ENCODE assay signal across 28 cellular contexts in genomic region chr1:81873946-81874345, GRCh38.
DNase-seq lines count a peak whose midpoint lies in the region; ATAC-seq, FAIRE-seq and TF ChIP-seq lines count a peak whose summit lies in the region.
"Had no signal": no experiment of that assay in that cellular context is flagged by ENCODE, and none has a peak within 500 bp of the region (broad histone marks: within the 10 kb centered on the region; RNA-seq: fewer than 3 reads in every experiment).

No MANE protein-coding gene starts in this region.

- H3K27ac Mint-ChIP-seq in astrocyte (ENCODE audit: unreplicated experiment) = no peak overlapping the region
- no peak overlapping the region for H3K27ac Mint-ChIP-seq in progenitor cell of endocrine pancreas
- H3K27ac Mint-ChIP-seq: B cell, CD14-positive monocyte, HFFc6 had no signal

- ATAC-seq in GM18511 (IDR thresholded peaks at IDR 0.05; ENCODE audit: unreplicated experiment) (no peak), HG03439 (IDR thresholded peaks at IDR 0.05; ENCODE audit: unreplicated experiment) (no peak)

- H3K27ac ChIP-seq in astrocyte (ENCODE audit: low read depth, low read length) = no peak overlapping the region
- H3K27ac ChIP-seq: GM23248, SJSA1 had no signal

- H3K4me2 ChIP-seq in astrocyte (ENCODE audit: low read length) = no peak overlapping the region

- H3K4me1 Mint-ChIP-seq in astrocyte (ENCODE audit: low read depth, unreplicated experiment) = peaks cover 47% of the 10 kb centered on the region
- H3K4me1 Mint-ChIP-seq in progenitor cell of endocrine pancreas (ENCODE audit: low read depth) = peaks cover 34% of the 10 kb centered on the region
- H3K4me1 Mint-ChIP-seq: B cell, CD14-positive monocyte had no signal

- H3K36me3 Mint-ChIP-seq in astrocyte (ENCODE audit: low read depth, unreplicated experiment) = peaks cover 7% of the 10 kb centered on the region
- H3K36me3 Mint-ChIP-seq in progenitor cell of endocrine pancreas (ENCODE audit: insufficient read depth) = peaks cover 10% of the 10 kb centered on the region
- H3K36me3 Mint-ChIP-seq: CD14-positive monocyte had no signal

- H3K9ac ChIP-seq in astrocyte (ENCODE audit: low read length) = no peak overlapping the region
- H3K9ac ChIP-seq: GM23248 had no signal

- H4K20me1 ChIP-seq in astrocyte (ENCODE audit: insufficient read depth, low read length) = no peaks in the 10 kb centered on the region

- H2AFZ ChIP-seq in astrocyte (ENCODE audit: low read depth, low read length) = no peak overlapping the region
- H2AFZ ChIP-seq: GM23248 had no signal

- H3K36me3 ChIP-seq in astrocyte (ENCODE audit: insufficient read depth, low read length) = no peaks in the 10 kb centered on the region
- H3K36me3 ChIP-seq: SJSA1 had no signal

- FAIRE-seq in astrocyte (lab: Jason Lieb, UNC) = no peak
- FAIRE-seq: A204.1, GM18507, HTR-8/SVneo had no signal

- no peaks in the 10 kb centered on the region for H3K27me3 Mint-ChIP-seq in astrocyte (ENCODE audit: low read depth, unreplicated experiment)
- no peaks in the 10 kb centered on the region for H3K27me3 Mint-ChIP-seq in progenitor cell of endocrine pancreas
- H3K27me3 Mint-ChIP-seq: B cell had no signal

- H3K4me3 ChIP-seq in astrocyte (ENCODE audit: insufficient read depth, low read depth, low read length) = no peak overlapping the region
- H3K4me3 ChIP-seq: GM23248, SJSA1 had no signal

- DNase-seq in GM03348 (ENCODE audit: low spot score) (peak; percentile 14), astrocyte (ENCODE audit: low read depth) (peak; percentile 8), fibroblast of peridontal ligament (ENCODE audit: extremely low read depth) (peak; percentile 68), stromal cell of bone marrow (ENCODE audit: low read depth) (peak; percentile 9), NCI-H2107 (lab: John Stamatoyannopoulos, UW) (no peak), progenitor cell of endocrine pancreas (ENCODE audit: low spot score, unreplicated experiment) (no peak)
- DNase-seq: DMS153, DND-41, GM23248, H9, HFFc6, KBM-7, NCI-H1105 treated with DMSO at 0.1 percent for 48 hours, NCI-H146, NCI-H1930, NCI-H446, NCI-H526, NCI-H82, Right ventricle myocardium superior, RPMI8226 had no signal

- H3K79me2 ChIP-seq in astrocyte (ENCODE audit: insufficient read depth, low read length) = peaks cover 4% of the 10 kb centered on the region

- no peak overlapping the region for H3K4me3 Mint-ChIP-seq in astrocyte (ENCODE audit: unreplicated experiment)
- H3K4me3 Mint-ChIP-seq in progenitor cell of endocrine pancreas (ENCODE audit: low read depth) = no peak overlapping the region
- H3K4me3 Mint-ChIP-seq: B cell, CD14-positive monocyte, H9, HFFc6 had no signal

- H3K9me3 ChIP-seq in astrocyte (ENCODE audit: insufficient read depth, low read depth, low read length) = no peaks in the 10 kb centered on the region
- H3K9me3 ChIP-seq: SJSA1 had no signal

- peaks cover 18% of the 10 kb centered on the region for H3K4me1 ChIP-seq in astrocyte (ENCODE audit: insufficient read depth, low read length)
- H3K4me1 ChIP-seq: SJSA1 had no signal

- H3K9me3 Mint-ChIP-seq in astrocyte (ENCODE audit: unreplicated experiment) = no peaks in the 10 kb centered on the region
- peaks cover 11% of the 10 kb centered on the region for H3K9me3 Mint-ChIP-seq in progenitor cell of endocrine pancreas (ENCODE audit: low read depth)

- TF ChIP-seq CTCF in astrocyte (IDR thresholded peaks at IDR 0.05; ENCODE audit: insufficient read depth, low read depth, low read length) (no peak), progenitor cell of endocrine pancreas (IDR thresholded peaks at IDR 0.05; ENCODE audit: unreplicated experiment) (no peak)

- no peaks in the 10 kb centered on the region for H3K27me3 ChIP-seq in astrocyte (ENCODE audit: insufficient read depth, low read length)

Comparison
In these comparisons a context has a peak if more than half of its experiments do, and no peak if none do; other contexts are left out.
1. DNase-seq: peak in GM03348 (single experiment), astrocyte (single experiment), fibroblast of peridontal ligament (single experiment) and stromal cell of bone marrow (single experiment); none in NCI-H2107 (single experiment) and progenitor cell of endocrine pancreas (single experiment).